In genomic region chr7:47454961-47455871, GRCh38 we compare ENCODE assay signal across 21 cellular contexts.
DNase-seq lines count a peak whose midpoint lies in the region; TF ChIP-seq lines count a peak whose summit lies in the region.
"Had no signal": no experiment of that assay in that cellular context is flagged by ENCODE, and none has a peak within 500 bp of the region (broad histone marks: within the 10 kb centered on the region; RNA-seq: fewer than 3 reads in every experiment).

No MANE protein-coding gene starts in this region.

- H3K4ac ChIP-seq in mesenchymal stem cell (ENCODE audit: low read depth in 1 of 2, low read length in 2 of 2), result peak overlapping the region; percentile 52 to 95

- no peak overlapping the region for H3K9ac ChIP-seq in mesenchymal stem cell (ENCODE audit: low read length)
- H3K9ac ChIP-seq: parathyroid adenoma had no signal

- peak overlapping the region; percentile 71 to 100 for H3K18ac ChIP-seq in mesenchymal stem cell (ENCODE audit: low read depth in 1 of 2, low read length in 2 of 2)

- intact Hi-C loops in Caco-2 (cut with micrococcal nuclease; ENCODE audit: unreplicated experiment), result no loop called here
- intact Hi-C loops in adrenal gland (cut with DNase I), result no loop called here
- intact Hi-C loops in spleen (cut with DNase I; ENCODE audit: low total_unique reads), result loop anchor here (10.0 kb wide), 1 partner anchor 120 kb away; no protein-coding TSS in a partner anchor

- no peak overlapping the region for H2BK5ac ChIP-seq in mesenchymal stem cell (ENCODE audit: low read depth, low read length, poor library complexity, severe bottlenecking)

- TF ChIP-seq CTCF in Caco-2 (IDR thresholded peaks at IDR 0.05; ENCODE audit: insufficient read depth in 1 of 2, low read depth in 1 of 2, low read length in 1 of 2, severe bottlenecking in 1 of 2, unreplicated experiment in 1 of 2) (no peak), adrenal gland (IDR thresholded peaks at IDR 0.05) (no peak), spleen (IDR thresholded peaks at IDR 0.05 in 8 of 11, conservative IDR thresholded peaks at IDR 0.05 in 3 of 11) (no peak)

- H3K9me3 ChIP-seq in Caco-2 (no peaks in the 10 kb centered on the region), adrenal gland (replicated peaks in 1 of 3) (no peaks in the 10 kb centered on the region), mesenchymal stem cell (ENCODE audit: control insufficient read depth, low read length) (no peaks in the 10 kb centered on the region), spleen (no peaks in the 10 kb centered on the region)
- H3K9me3 ChIP-seq: HAP-1 had no signal

- H3K4me3 ChIP-seq in Caco-2 (ENCODE audit: low read depth, low read length) (no peak overlapping the region), adrenal gland (no peak overlapping the region), mesenchymal stem cell (ENCODE audit: insufficient read depth in 1 of 2, low read depth in 1 of 2, low read length in 2 of 2) (no peak overlapping the region), spleen (no peak overlapping the region)
- H3K4me3 ChIP-seq: HAP-1 had no signal

- BruUV-seq in Caco-2 (replicated peaks; lab: Mats Ljungman, UMichigan), result no TSS peak

- peak overlapping the region; percentile 42 to 93 for H2BK12ac ChIP-seq in mesenchymal stem cell (ENCODE audit: low read length in 2 of 2)

- no peak for TF ChIP-seq POLR2A in adrenal gland (IDR thresholded peaks at IDR 0.05)
- no peak for TF ChIP-seq POLR2A in spleen (IDR thresholded peaks at IDR 0.05)

- DNase-seq in Caco-2, result no peak
- DNase-seq in adrenal gland, result no peak
- no peak for DNase-seq in mesenchymal stem cell
- no peak for DNase-seq in spleen
- DNase-seq in dermis blood vessel endothelial cell, result no peak
- no peak for DNase-seq in NCI-H524 (lab: John Stamatoyannopoulos, UW)
- DNase-seq in NCI-H2171 (lab: John Stamatoyannopoulos, UW), result no peak
- DNase-seq in T-helper 1 cell, result no peak
- DNase-seq: activated CD4-positive, alpha-beta memory T cell treated with anti-CD3 and anti-CD28 coated beads for 36 hours; activated naive CD8-positive, alpha-beta T cell treated with anti-CD3 and anti-CD28 coated beads for 36 hours; activated T-cell treated with anti-CD3 and anti-CD28 coated beads, Interleukin-2, amount 50 U/mL, for 72 hours; hippocampal formation; kidney glomerular epithelial cell; MV-4-11; NCI-H2107; stimulated activated CD4-positive, alpha-beta T cell treated with anti-CD3 and anti-CD28 coated beads, Interleukin-12 subunit alpha, Interleukin-12 subunit beta, amount 100 ng/mL, for 4 hours; stimulated activated naive CD4-positive, alpha-beta T cell; SW 1271 had no signal

- peak overlapping the region; percentile 62 for H4K91ac ChIP-seq in mesenchymal stem cell (ENCODE audit: low read length)

- H3K23ac ChIP-seq in mesenchymal stem cell (ENCODE audit: low read length in 2 of 2), result peak overlapping the region in 1 of 2 experiments; percentile 60

- H3K36me3 Mint-ChIP-seq in Caco-2 (ENCODE audit: insufficient read depth, unreplicated experiment), result peaks cover 87% of the 10 kb centered on the region
- H3K36me3 Mint-ChIP-seq: activated CD4-positive, alpha-beta memory T cell treated with anti-CD3 and anti-CD28 coated beads for 36 hours; activated naive CD8-positive, alpha-beta T cell treated with anti-CD3 and anti-CD28 coated beads for 36 hours had no signal

- H3K36me3 ChIP-seq in Caco-2 (ENCODE audit: control insufficient read depth, insufficient read depth, low read length) (peaks cover 1% of the 10 kb centered on the region; the same call in 1 of the 2 replicates), adrenal gland (replicated peaks in 1 of 2) (no peaks in the 10 kb centered on the region), mesenchymal stem cell (ENCODE audit: control insufficient read depth in 1 of 2, insufficient read depth in 2 of 2, low read depth in 1 of 2, low read length in 2 of 2) (peaks cover 0 to 20% of the 10 kb centered on the region in 2 experiments), spleen (peaks cover 0 to 10% (median 0%) of the 10 kb centered on the region in 6 donors)
- H3K36me3 ChIP-seq: HAP-1 had no signal

- H2AFZ ChIP-seq in mesenchymal stem cell (ENCODE audit: low read depth, low read length), result no peak overlapping the region
- H2AFZ ChIP-seq: parathyroid adenoma had no signal

- H3K4me3 Mint-ChIP-seq in Caco-2 (ENCODE audit: unreplicated experiment), result no peak overlapping the region
- H3K4me3 Mint-ChIP-seq: activated CD4-positive, alpha-beta memory T cell treated with anti-CD3 and anti-CD28 coated beads for 36 hours; activated naive CD8-positive, alpha-beta T cell treated with anti-CD3 and anti-CD28 coated beads for 36 hours; activated T-cell treated with anti-CD3 and anti-CD28 coated beads, Interleukin-2, amount 50 U/mL, for 72 hours had no signal

- POLR2A ChIA-PET in Caco-2 (lab: Charles Lee), result no interaction called here

- peak overlapping the region; percentile 65 to 98 (median 87) for H3K27ac ChIP-seq in adrenal gland
- no peak overlapping the region for H3K27ac ChIP-seq in mesenchymal stem cell (ENCODE audit: low read length, poor library complexity, severe bottlenecking)
- H3K27ac ChIP-seq in spleen, result peak overlapping the region in 5 of 8 donors; percentile 70 to 86 (median 82)
- H3K27ac ChIP-seq: HL-60, parathyroid adenoma had no signal

- H3K27me3 ChIP-seq in Caco-2 (replicated peaks; ENCODE audit: control insufficient read depth, insufficient read depth, low read length) (no peaks in the 10 kb centered on the region), adrenal gland (no peaks in the 10 kb centered on the region), mesenchymal stem cell (ENCODE audit: control insufficient read depth in 1 of 2, insufficient read depth in 1 of 2, low read length in 2 of 2) (no peaks in the 10 kb centered on the region), spleen (replicated peaks in 1 of 7) (no peaks in the 10 kb centered on the region)

- peaks cover 31% of the 10 kb centered on the region for H3K4me1 Mint-ChIP-seq in Caco-2 (ENCODE audit: low read depth, unreplicated experiment)
- H3K4me1 Mint-ChIP-seq: activated naive CD8-positive, alpha-beta T cell treated with anti-CD3 and anti-CD28 coated beads for 36 hours had no signal

- H4K8ac ChIP-seq in mesenchymal stem cell (ENCODE audit: low read length), result peak overlapping the region; percentile 79

- H2BK120ac ChIP-seq in mesenchymal stem cell (ENCODE audit: low read depth, low read length), result peak overlapping the region; percentile 65

- peak overlapping the region; percentile 71 for H2AK5ac ChIP-seq in mesenchymal stem cell (ENCODE audit: low read length, severe bottlenecking)

- no peak overlapping the region for H3K4me2 ChIP-seq in mesenchymal stem cell (ENCODE audit: low read length, poor library complexity, severe bottlenecking)

- H3K27ac Mint-ChIP-seq in Caco-2 (ENCODE audit: unreplicated experiment), result peak overlapping the region; percentile 65
- H3K27ac Mint-ChIP-seq: activated CD4-positive, alpha-beta memory T cell treated with anti-CD3 and anti-CD28 coated beads for 36 hours; activated naive CD8-positive, alpha-beta T cell treated with anti-CD3 and anti-CD28 coated beads for 36 hours; activated T-cell treated with anti-CD3 and anti-CD28 coated beads, Interleukin-2, amount 50 U/mL, for 72 hours had no signal

- H3K4me1 ChIP-seq in Caco-2 (peaks cover 3% of the 10 kb centered on the region; the same call in 1 of the 2 replicates), adrenal gland (replicated peaks in 1 of 2) (peaks cover 37 to 72% of the 10 kb centered on the region in 2 donors), mesenchymal stem cell (ENCODE audit: control insufficient read depth, insufficient read depth, low read depth, low read length) (peaks cover 43% of the 10 kb centered on the region), spleen (peaks cover 24 to 67% (median 50%) of the 10 kb centered on the region in 6 donors)
- H3K4me1 ChIP-seq: HAP-1 had no signal

- peak overlapping the region in 1 of 2 experiments; percentile 97 for H3K14ac ChIP-seq in mesenchymal stem cell (ENCODE audit: low read length in 2 of 2)

- WGBS in adrenal gland, 4 donors, result 91 to 96% (median 94%) methylated on average over 6 to 8 of the region's 8 CpGs
- WGBS in mesenchymal stem cell, result 92% methylated on average over 8 of the region's 8 CpGs
- 92 to 97% (median 94%) methylated on average over 5 to 8 of the region's 8 CpGs for WGBS in spleen, 5 donors

- H3K9me3 Mint-ChIP-seq in Caco-2 (ENCODE audit: unreplicated experiment), result no peaks in the 10 kb centered on the region
- H3K9me3 Mint-ChIP-seq: activated CD4-positive, alpha-beta memory T cell treated with anti-CD3 and anti-CD28 coated beads for 36 hours; activated naive CD8-positive, alpha-beta T cell treated with anti-CD3 and anti-CD28 coated beads for 36 hours; activated T-cell treated with anti-CD3 and anti-CD28 coated beads, Interleukin-2, amount 50 U/mL, for 72 hours had no signal

- H2BK15ac ChIP-seq in mesenchymal stem cell (ENCODE audit: low read depth, poor library complexity, severe bottlenecking), result no peak overlapping the region

- CTCF ChIA-PET in Caco-2 (lab: Charles Lee), result no interaction called here

- H3K79me1 ChIP-seq in mesenchymal stem cell (replicated peaks; ENCODE audit: low read length, poor library complexity, severe bottlenecking), result peaks cover 41% of the 10 kb centered on the region

- no peaks in the 10 kb centered on the region for H3K27me3 Mint-ChIP-seq in Caco-2 (ENCODE audit: insufficient read depth, unreplicated experiment)
- H3K27me3 Mint-ChIP-seq: activated naive CD8-positive, alpha-beta T cell treated with anti-CD3 and anti-CD28 coated beads for 36 hours had no signal
